Comparison of ENCODE assay signal across 13 cellular contexts in genomic region chr2:15178946-15179345, GRCh38.
A peak's percentile ranks its signal among the peaks of the same experiment; 100 is the strongest.
DNase-seq lines count a peak whose midpoint lies in the region; ATAC-seq lines count a peak whose summit lies in the region.
"Had no signal": no experiment of that assay in that cellular context is flagged by ENCODE, and none has a peak within 500 bp of the region (broad histone marks: within the 10 kb centered on the region; RNA-seq: fewer than 3 reads in every experiment).

No MANE protein-coding gene starts in this region.

- no peaks in the 10 kb centered on the region for H3K9me3 Mint-ChIP-seq in activated naive CD8-positive, alpha-beta T cell (ENCODE audit: low read depth)
- no peaks in the 10 kb centered on the region for H3K9me3 Mint-ChIP-seq in activated naive CD8-positive, alpha-beta T cell treated with anti-CD3 and anti-CD28 coated beads, Interleukin-2, amount 50 U/mL, for 24 hours
- no peaks in the 10 kb centered on the region for H3K9me3 Mint-ChIP-seq in T-cell
- no peaks in the 10 kb centered on the region for H3K9me3 Mint-ChIP-seq in central memory CD8-positive, alpha-beta T cell
- H3K9me3 Mint-ChIP-seq in stimulated activated effector memory CD8-positive, alpha-beta T cell treated with anti-CD3 and anti-CD28 coated beads, Interleukin-12 subunit alpha, Interleukin-12 subunit beta, amount 100 ng/mL, for 72 hours = no peaks in the 10 kb centered on the region

- H3K36me3 Mint-ChIP-seq in activated naive CD8-positive, alpha-beta T cell = peaks cover 28% of the 10 kb centered on the region
- peaks cover 47% of the 10 kb centered on the region for H3K36me3 Mint-ChIP-seq in activated naive CD8-positive, alpha-beta T cell treated with anti-CD3 and anti-CD28 coated beads, Interleukin-2, amount 50 U/mL, for 24 hours (ENCODE audit: low read depth)
- peaks cover 44% of the 10 kb centered on the region for H3K36me3 Mint-ChIP-seq in T-cell
- H3K36me3 Mint-ChIP-seq in central memory CD8-positive, alpha-beta T cell (ENCODE audit: insufficient read depth) = peaks cover 9% of the 10 kb centered on the region
- peaks cover 7% of the 10 kb centered on the region for H3K36me3 Mint-ChIP-seq in stimulated activated effector memory CD8-positive, alpha-beta T cell treated with anti-CD3 and anti-CD28 coated beads, Interleukin-12 subunit alpha, Interleukin-12 subunit beta, amount 100 ng/mL, for 72 hours

- POLR2A ChIA-PET in T-cell (lab: Charles Lee) = interaction anchor here in 1 of 2 donors (0.6 kb wide), 1 partner anchor 1429 kb away, joined by 4 read pairs; no protein-coding TSS in a partner anchor

- ATAC-seq in activated naive CD8-positive, alpha-beta T cell treated with anti-CD3 and anti-CD28 coated beads, Interleukin-2, amount 50 U/mL, for 24 hours = no peak
- ATAC-seq in T-cell (replicated peaks in 1 of 4) = no peak
- ATAC-seq in central memory CD8-positive, alpha-beta T cell (replicated peaks; ENCODE audit: extremely low read depth, poor library complexity, severe bottlenecking) = peak; percentile 21
- peak; percentile 12 for ATAC-seq in stimulated activated effector memory CD8-positive, alpha-beta T cell treated with anti-CD3 and anti-CD28 coated beads, Interleukin-12 subunit alpha, Interleukin-12 subunit beta, amount 100 ng/mL, for 72 hours
- no peak for ATAC-seq in GM18511 (IDR thresholded peaks at IDR 0.05; ENCODE audit: unreplicated experiment)
- no peak for ATAC-seq in HG03354 (IDR thresholded peaks at IDR 0.05; ENCODE audit: poor library complexity, severe bottlenecking, unreplicated experiment)
- ATAC-seq: HepG2 had no signal

- no peak overlapping the region for H3K27ac Mint-ChIP-seq in activated naive CD8-positive, alpha-beta T cell
- H3K27ac Mint-ChIP-seq in activated naive CD8-positive, alpha-beta T cell treated with anti-CD3 and anti-CD28 coated beads, Interleukin-2, amount 50 U/mL, for 24 hours = no peak overlapping the region
- H3K27ac Mint-ChIP-seq in T-cell = peak overlapping the region; percentile 77 to 82
- H3K27ac Mint-ChIP-seq in central memory CD8-positive, alpha-beta T cell (ENCODE audit: low read depth) = peak overlapping the region; percentile 66
- H3K27ac Mint-ChIP-seq in stimulated activated effector memory CD8-positive, alpha-beta T cell treated with anti-CD3 and anti-CD28 coated beads, Interleukin-12 subunit alpha, Interleukin-12 subunit beta, amount 100 ng/mL, for 72 hours = peak overlapping the region; percentile 6

- peaks cover 36% of the 10 kb centered on the region for H3K4me1 Mint-ChIP-seq in activated naive CD8-positive, alpha-beta T cell (ENCODE audit: low read depth)
- H3K4me1 Mint-ChIP-seq in activated naive CD8-positive, alpha-beta T cell treated with anti-CD3 and anti-CD28 coated beads, Interleukin-2, amount 50 U/mL, for 24 hours = peaks cover 42% of the 10 kb centered on the region
- H3K4me1 Mint-ChIP-seq in T-cell = peaks cover 33 to 41% (median 37%) of the 10 kb centered on the region in 3 donors
- H3K4me1 Mint-ChIP-seq in central memory CD8-positive, alpha-beta T cell = peaks cover 53% of the 10 kb centered on the region
- peaks cover 37% of the 10 kb centered on the region for H3K4me1 Mint-ChIP-seq in stimulated activated effector memory CD8-positive, alpha-beta T cell treated with anti-CD3 and anti-CD28 coated beads, Interleukin-12 subunit alpha, Interleukin-12 subunit beta, amount 100 ng/mL, for 72 hours

- peak overlapping the region; percentile 3 for H3K4me3 Mint-ChIP-seq in activated naive CD8-positive, alpha-beta T cell
- no peak overlapping the region for H3K4me3 Mint-ChIP-seq in activated naive CD8-positive, alpha-beta T cell treated with anti-CD3 and anti-CD28 coated beads, Interleukin-2, amount 50 U/mL, for 24 hours
- H3K4me3 Mint-ChIP-seq in T-cell = no peak overlapping the region
- peak overlapping the region; percentile 48 for H3K4me3 Mint-ChIP-seq in central memory CD8-positive, alpha-beta T cell
- peak overlapping the region; percentile 46 for H3K4me3 Mint-ChIP-seq in stimulated activated effector memory CD8-positive, alpha-beta T cell treated with anti-CD3 and anti-CD28 coated beads, Interleukin-12 subunit alpha, Interleukin-12 subunit beta, amount 100 ng/mL, for 72 hours

- CTCF ChIA-PET in T-cell (lab: Charles Lee) = no interaction called here

- DNase-seq in activated naive CD8-positive, alpha-beta T cell treated with anti-CD3 and anti-CD28 coated beads, Interleukin-2, amount 50 U/mL, for 24 hours = no peak
- peak in 10 of 34 experiments; percentile 2 to 22 (median 8) for DNase-seq in T-cell
- peak in 1 of 2 donors; percentile 43 for DNase-seq in central memory CD8-positive, alpha-beta T cell (ENCODE audit: low spot score in 2 of 2)
- DNase-seq in stimulated activated effector memory CD8-positive, alpha-beta T cell treated with anti-CD3 and anti-CD28 coated beads, Interleukin-12 subunit alpha, Interleukin-12 subunit beta, amount 100 ng/mL, for 72 hours (ENCODE audit: low spot score in 2 of 2) = no peak
- DNase-seq: DMS79 treated with DMSO at 0.1 percent for 48 hours, KBM-7, NCI-H1694 treated with DMSO at 0.1 percent for 48 hours, OCI-M1, Right ventricle myocardium superior had no signal

- no peaks in the 10 kb centered on the region for H3K27me3 Mint-ChIP-seq in activated naive CD8-positive, alpha-beta T cell
- peaks cover 1% of the 10 kb centered on the region for H3K27me3 Mint-ChIP-seq in activated naive CD8-positive, alpha-beta T cell treated with anti-CD3 and anti-CD28 coated beads, Interleukin-2, amount 50 U/mL, for 24 hours
- H3K27me3 Mint-ChIP-seq in T-cell = no peaks in the 10 kb centered on the region
- no peaks in the 10 kb centered on the region for H3K27me3 Mint-ChIP-seq in central memory CD8-positive, alpha-beta T cell

Comparison
In these comparisons a context has a peak if more than half of its experiments do, and no peak if none do; other contexts are left out.
1. H3K4me3 Mint-ChIP-seq: peak in activated naive CD8-positive, alpha-beta T cell (single experiment), central memory CD8-positive, alpha-beta T cell (single experiment) and stimulated activated effector memory CD8-positive, alpha-beta T cell treated with anti-CD3 and anti-CD28 coated beads, Interleukin-12 subunit alpha, Interleukin-12 subunit beta, amount 100 ng/mL, for 72 hours (single experiment); none in activated naive CD8-positive, alpha-beta T cell treated with anti-CD3 and anti-CD28 coated beads, Interleukin-2, amount 50 U/mL, for 24 hours (single experiment) and T-cell (0 of 3).
2. H3K27ac Mint-ChIP-seq: peak in T-cell (2 of 2), central memory CD8-positive, alpha-beta T cell (single experiment) and stimulated activated effector memory CD8-positive, alpha-beta T cell treated with anti-CD3 and anti-CD28 coated beads, Interleukin-12 subunit alpha, Interleukin-12 subunit beta, amount 100 ng/mL, for 72 hours (single experiment); none in activated naive CD8-positive, alpha-beta T cell (single experiment) and activated naive CD8-positive, alpha-beta T cell treated with anti-CD3 and anti-CD28 coated beads, Interleukin-2, amount 50 U/mL, for 24 hours (single experiment).
3. ATAC-seq: peak in central memory CD8-positive, alpha-beta T cell (single experiment) and stimulated activated effector memory CD8-positive, alpha-beta T cell treated with anti-CD3 and anti-CD28 coated beads, Interleukin-12 subunit alpha, Interleukin-12 subunit beta, amount 100 ng/mL, for 72 hours (single experiment); none in activated naive CD8-positive, alpha-beta T cell treated with anti-CD3 and anti-CD28 coated beads, Interleukin-2, amount 50 U/mL, for 24 hours (single experiment), T-cell (0 of 4), GM18511 (single experiment) and HG03354 (single experiment).